10 cellular contexts compared by ENCODE assay signal in genomic region chr11:128515766-128516466, GRCh38.
DNase-seq lines count a peak whose midpoint lies in the region; ATAC-seq and TF ChIP-seq lines count a peak whose summit lies in the region.
"Had no signal": no experiment of that assay in that cellular context is flagged by ENCODE, and none has a peak within 500 bp of the region (broad histone marks: within the 10 kb centered on the region; RNA-seq: fewer than 3 reads in every experiment).

No MANE protein-coding gene starts in this region.

- DNase-seq in CD4-positive, alpha-beta T cell = no peak
- DNase-seq in Jurkat, Clone E6-1 (ENCODE audit: low read depth, low spot score) = no peak
- no peak for DNase-seq in effector memory CD4-positive, alpha-beta T cell
- DNase-seq in NCI-H2029 treated with DMSO at 0.1 percent for 48 hours (lab: John Stamatoyannopoulos, UW) = no peak
- DNase-seq in NCI-H1436 treated with DMSO at 0.1 percent for 48 hours (lab: John Stamatoyannopoulos, UW) = no peak
- DNase-seq: activated CD4-positive, alpha-beta T cell treated with anti-CD3 and anti-CD28 coated beads, Interleukin-2, amount 50 U/mL, for 48 hours; dermis blood vessel endothelial cell had no signal

- H3K27ac ChIP-seq in CD4-positive, alpha-beta T cell (ENCODE audit: low read depth, low read length) = peak overlapping the region; percentile 93
- peak overlapping the region; percentile 93 for H3K27ac ChIP-seq in effector memory CD4-positive, alpha-beta T cell (ENCODE audit: insufficient read depth, low read length, poor library complexity, severe bottlenecking)
- no peak overlapping the region for H3K27ac ChIP-seq in parathyroid adenoma

- H3K36me3 Mint-ChIP-seq in CD4-positive, alpha-beta T cell (ENCODE audit: low read depth) = peaks cover 100% of the 10 kb centered on the region

- no peak for TF ChIP-seq CTCF in CD4-positive, alpha-beta T cell (IDR thresholded peaks at IDR 0.05)
- no peak for TF ChIP-seq CTCF in parathyroid adenoma (IDR thresholded peaks at IDR 0.05)

- no peak overlapping the region for H2AFZ ChIP-seq in parathyroid adenoma

- ATAC-seq in CD4-positive, alpha-beta T cell (ENCODE audit: poor library complexity) = no peak
- no peak for ATAC-seq in GM18520 (IDR thresholded peaks at IDR 0.05; ENCODE audit: unreplicated experiment)
- ATAC-seq in GM18867 (IDR thresholded peaks at IDR 0.05; ENCODE audit: unreplicated experiment) = no peak

- peak overlapping the region; percentile 11 for H3K4me2 ChIP-seq in parathyroid adenoma (ENCODE audit: low read length)

- H3K4me1 Mint-ChIP-seq in CD4-positive, alpha-beta T cell (ENCODE audit: low read depth) = peaks cover 59% of the 10 kb centered on the region

- H3K9ac ChIP-seq in parathyroid adenoma = no peak overlapping the region

- no peaks in the 10 kb centered on the region for H3K9me3 ChIP-seq in CD4-positive, alpha-beta T cell (ENCODE audit: control insufficient read depth, low read length)
- H3K9me3 ChIP-seq in effector memory CD4-positive, alpha-beta T cell (ENCODE audit: control insufficient read depth, low read length) = no peaks in the 10 kb centered on the region
- no peaks in the 10 kb centered on the region for H3K9me3 ChIP-seq in parathyroid adenoma (ENCODE audit: control insufficient read depth, low read length)

- peak overlapping the region; percentile 7 for H3K4me3 ChIP-seq in Jurkat, Clone E6-1 (ENCODE audit: low read length)
- peak overlapping the region; percentile 90 for H3K4me3 ChIP-seq in effector memory CD4-positive, alpha-beta T cell (ENCODE audit: insufficient read depth, low read depth, low read length, poor library complexity, severe bottlenecking)
- no peak overlapping the region for H3K4me3 ChIP-seq in parathyroid adenoma (ENCODE audit: low read depth, low read length)

- H3K4me3 Mint-ChIP-seq in CD4-positive, alpha-beta T cell = peak overlapping the region; percentile 93

- intact Hi-C loops in CD4-positive, alpha-beta T cell (cut with DNase I, micrococcal nuclease) = loop anchor here in 1 of 2 experiments (10.0 kb wide), 2 partner anchors 209 to 239 kb away; no protein-coding TSS in a partner anchor

- CTCF ChIA-PET in CD4-positive, alpha-beta T cell (lab: Charles Lee) = interaction anchor here (2.1 kb wide), 1 partner anchor 116 kb away, joined by 9 read pairs; no protein-coding TSS in a partner anchor

- H3K27me3 ChIP-seq in CD4-positive, alpha-beta T cell (ENCODE audit: control insufficient read depth, insufficient read depth, low read length) = no peaks in the 10 kb centered on the region
- no peaks in the 10 kb centered on the region for H3K27me3 ChIP-seq in effector memory CD4-positive, alpha-beta T cell (replicated peaks; ENCODE audit: control insufficient read depth, insufficient read depth, low read length, poor library complexity, severe bottlenecking)
- H3K27me3 ChIP-seq in parathyroid adenoma (ENCODE audit: control insufficient read depth, insufficient read depth, low read length) = no peaks in the 10 kb centered on the region

- no peaks in the 10 kb centered on the region for H3K79me2 ChIP-seq in parathyroid adenoma

- peaks cover 46% of the 10 kb centered on the region for H3K36me3 ChIP-seq in effector memory CD4-positive, alpha-beta T cell (ENCODE audit: control insufficient read depth, insufficient read depth, low read length)
- H3K36me3 ChIP-seq in parathyroid adenoma (ENCODE audit: control insufficient read depth, insufficient read depth, low read length) = no peaks in the 10 kb centered on the region

- peaks cover 26% of the 10 kb centered on the region for H3K4me1 ChIP-seq in effector memory CD4-positive, alpha-beta T cell (ENCODE audit: control insufficient read depth, insufficient read depth, low read length, poor library complexity, severe bottlenecking)
- H3K4me1 ChIP-seq in parathyroid adenoma = no peaks in the 10 kb centered on the region

- peak overlapping the region; percentile 99 for H3K27ac Mint-ChIP-seq in CD4-positive, alpha-beta T cell

- H3K9me3 Mint-ChIP-seq in CD4-positive, alpha-beta T cell = no peaks in the 10 kb centered on the region

- H3K27me3 Mint-ChIP-seq in CD4-positive, alpha-beta T cell = no peaks in the 10 kb centered on the region

- POLR2A ChIA-PET in CD4-positive, alpha-beta T cell (lab: Charles Lee) = interaction anchor here (0.9 to 26.3 kb wide), 13 partner anchors 10 to 320 kb away, joined by 3 to 611 read pairs (median 29); no protein-coding TSS in a partner anchor
